8 cellular contexts compared by ENCODE assay signal in genomic region chr7:130996841-130997231, GRCh38.
DNase-seq lines count a peak whose midpoint lies in the region; ATAC-seq and TF ChIP-seq lines count a peak whose summit lies in the region.

No MANE protein-coding gene starts in this region.

- ATAC-seq in stimulated activated naive B cell treated with anti-CD40 and anti-IgM and Interleukin-4, amounts not matched to agents 10 μg/mL and 1 μg/mL and 100 μg/mL, for 72 hours (replicated peaks) = peak; percentile 75 to 78
- no peak for ATAC-seq in GM19452 (IDR thresholded peaks at IDR 0.05; ENCODE audit: unreplicated experiment)

- peak overlapping the region; percentile 12 for H3K27ac ChIP-seq in AG04450 (ENCODE audit: low read depth, low read length)
- H3K27ac ChIP-seq in right atrium auricular region = peak overlapping the region; percentile 68 to 78
- no peak overlapping the region for H3K27ac ChIP-seq in WERI-Rb-1

- H3K4me1 ChIP-seq in right atrium auricular region = peaks cover 0 to 81% of the 10 kb centered on the region in 2 donors

- H3K27ac Mint-ChIP-seq in stimulated activated naive B cell treated with anti-CD40 and anti-IgM and Interleukin-4, amounts not matched to agents 10 μg/mL and 1 μg/mL and 100 μg/mL, for 72 hours = peak overlapping the region; percentile 85

- H3K27me3 Mint-ChIP-seq in stimulated activated naive B cell treated with anti-CD40 and anti-IgM and Interleukin-4, amounts not matched to agents 10 μg/mL and 1 μg/mL and 100 μg/mL, for 72 hours = no peaks in the 10 kb centered on the region

- H3K4me3 ChIP-seq in AG04450 (ENCODE audit: low read depth, low read length) = no peak overlapping the region
- no peak overlapping the region for H3K4me3 ChIP-seq in right atrium auricular region
- no peak overlapping the region for H3K4me3 ChIP-seq in WERI-Rb-1 (ENCODE audit: low read depth, low read length)

- POLR2A ChIA-PET in AG04450 (lab: Yijun Ruan, JAX) = no interaction called here

- TF ChIP-seq CTCF in AG04450 (IDR thresholded peaks at IDR 0.05; ENCODE audit: low read depth, low read length) (no peak), right atrium auricular region (IDR thresholded peaks at IDR 0.05) (no peak), WERI-Rb-1 (IDR thresholded peaks at IDR 0.05; ENCODE audit: low read depth, low read length) (no peak)

- peak overlapping the region; percentile 20 to 47 for H3K4me3 Mint-ChIP-seq in stimulated activated naive B cell treated with anti-CD40 and anti-IgM and Interleukin-4, amounts not matched to agents 10 μg/mL and 1 μg/mL and 100 μg/mL, for 72 hours

- DNase-seq in AG04450 (ENCODE audit: low read depth, low spot score) (no peak), NCI-H1092 treated with DMSO at 0.1 percent for 48 hours (lab: John Stamatoyannopoulos, UW) (peak; percentile 54), right atrium auricular region (ENCODE audit: low spot score) (no peak), T1000 (lab: John Stamatoyannopoulos, UW) (no peak), WERI-Rb-1 (no peak)
- DNase-seq in activated T-cell treated with anti-CD3 and anti-CD28 coated beads, Interleukin-2, amount 50 U/mL, for 48 hours = peak; percentile 69 to 72
- DNase-seq in stimulated activated naive B cell treated with anti-CD40 and anti-IgM and Interleukin-4, amounts not matched to agents 10 μg/mL and 1 μg/mL and 100 μg/mL, for 72 hours = no peak

- H3K27me3 ChIP-seq in AG04450 (ENCODE audit: control insufficient read depth, insufficient read depth, low read length) (no peaks in the 10 kb centered on the region), right atrium auricular region (no peaks in the 10 kb centered on the region), WERI-Rb-1 (ENCODE audit: insufficient read depth, low read depth, severe bottlenecking) (no peaks in the 10 kb centered on the region)

- H3K9me3 Mint-ChIP-seq in stimulated activated naive B cell treated with anti-CD40 and anti-IgM and Interleukin-4, amounts not matched to agents 10 μg/mL and 1 μg/mL and 100 μg/mL, for 72 hours = no peaks in the 10 kb centered on the region

- H3K9me3 ChIP-seq in AG04450 (ENCODE audit: control insufficient read depth, insufficient read depth, low read length) (no peaks in the 10 kb centered on the region), right atrium auricular region (no peaks in the 10 kb centered on the region), WERI-Rb-1 (ENCODE audit: severe bottlenecking) (no peaks in the 10 kb centered on the region)

- H3K4me1 Mint-ChIP-seq in stimulated activated naive B cell treated with anti-CD40 and anti-IgM and Interleukin-4, amounts not matched to agents 10 μg/mL and 1 μg/mL and 100 μg/mL, for 72 hours = peaks cover 42 to 68% of the 10 kb centered on the region in 2 donors

- H3K36me3 Mint-ChIP-seq in stimulated activated naive B cell treated with anti-CD40 and anti-IgM and Interleukin-4, amounts not matched to agents 10 μg/mL and 1 μg/mL and 100 μg/mL, for 72 hours = peaks cover 16 to 33% of the 10 kb centered on the region in 2 donors

- H3K36me3 ChIP-seq in right atrium auricular region = peaks cover 10% of the 10 kb centered on the region
- H3K36me3 ChIP-seq in WERI-Rb-1 = no peaks in the 10 kb centered on the region

- CTCF ChIA-PET in AG04450 (lab: Charles Lee) = interaction anchor here (1.0 to 5.8 kb wide), 3 partner anchors 10 to 19 kb away, joined by 3 to 50 read pairs (median 8); no protein-coding TSS in a partner anchor

Comparison
In these comparisons a context has a peak if more than half of its experiments do, and no peak if none do; other contexts are left out.
1. DNase-seq: peak in NCI-H1092 treated with DMSO at 0.1 percent for 48 hours (single experiment) and activated T-cell treated with anti-CD3 and anti-CD28 coated beads, Interleukin-2, amount 50 U/mL, for 48 hours (2 of 2); none in AG04450 (single experiment), right atrium auricular region (single experiment), stimulated activated naive B cell treated with anti-CD40 and anti-IgM and Interleukin-4, amounts not matched to agents 10 μg/mL and 1 μg/mL and 100 μg/mL, for 72 hours (single experiment), T1000 (single experiment) and WERI-Rb-1 (single experiment).